In the genomic region with DNA sequence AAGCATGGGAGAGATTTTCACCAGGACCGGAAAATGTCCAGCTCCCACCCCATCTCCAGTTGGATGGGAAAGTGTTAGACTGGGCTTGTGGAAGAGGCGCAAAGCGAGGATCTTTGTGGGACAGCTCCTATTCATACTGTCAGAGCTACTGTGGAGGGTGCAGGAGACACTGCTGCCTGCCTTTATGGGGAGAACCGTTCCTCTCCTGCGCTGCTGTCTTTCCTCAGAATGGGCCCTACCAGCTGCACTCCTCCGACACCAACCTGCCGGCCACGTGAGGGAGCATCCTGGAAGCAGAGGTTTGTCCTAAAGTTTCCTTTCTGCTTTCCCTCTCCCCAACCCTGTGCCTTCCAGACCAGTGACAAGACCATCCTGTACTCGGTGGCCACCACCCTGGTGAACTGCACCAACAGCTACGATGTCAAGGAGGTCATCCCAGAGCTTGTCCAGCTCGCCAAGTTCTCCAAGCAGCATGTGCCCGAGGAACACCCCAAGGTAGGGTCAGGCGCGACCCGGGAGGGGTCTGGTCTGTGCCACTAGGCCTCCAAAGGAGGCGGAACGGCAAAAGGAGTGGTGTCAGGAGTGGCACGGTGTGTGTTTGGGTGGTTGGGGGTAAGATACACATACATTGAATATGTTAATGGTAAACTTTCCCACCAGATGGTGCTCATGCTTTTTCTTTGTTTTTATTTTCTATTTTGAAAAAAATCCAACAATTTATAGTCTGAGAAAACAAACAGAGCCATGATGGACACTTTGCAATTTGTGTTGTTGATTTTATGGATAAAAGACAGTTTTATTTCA, we compare ENCODE assay signal across 9 cellular contexts. TPM values are rescaled to one million over a fixed set of nuclear protein-coding genes. Genes with fewer than 3 reads are reported as not detected.
DNase-seq lines count a peak whose midpoint lies in the region; FAIRE-seq and TF ChIP-seq lines count a peak whose summit lies in the region.
"Had no signal": no experiment of that assay in that cellular context is flagged by ENCODE, and none has a peak within 500 bp of the region (broad histone marks: within the 10 kb centered on the region; RNA-seq: fewer than 3 reads in every experiment).

No MANE protein-coding gene starts in this region.

- H3K9ac ChIP-seq in kidney (ENCODE audit: low read length in 2 of 2) (no peak overlapping the region), Karpas-422 (ENCODE audit: low read length) (no peak overlapping the region)

- peak overlapping the region; percentile 71 for H3K27ac Mint-ChIP-seq in activated naive CD4-positive, alpha-beta T cell treated with anti-CD3 and anti-CD28 coated beads, Interleukin-2, amount 10 ng/mL, durations not matched to agents 7 days and 5 days
- H3K27ac Mint-ChIP-seq in nephron progenitor cell = no peak overlapping the region
- H3K27ac Mint-ChIP-seq in activated T-helper 2 cell treated with anti-CD3 and anti-CD28 coated beads, Interferon-gamma antibody, Interleukin-2, Interleukin-4, amounts not matched to agents 10 μg/mL and 5 μg/mL and 100 μg/mL, durations not matched to agents 14 hours and 24 hours and 36 hours = no peak overlapping the region

- H3K36me3 Mint-ChIP-seq in activated naive CD4-positive, alpha-beta T cell treated with anti-CD3 and anti-CD28 coated beads, Interleukin-2, amount 10 ng/mL, durations not matched to agents 7 days and 5 days = peaks cover 3% of the 10 kb centered on the region
- H3K36me3 Mint-ChIP-seq in nephron progenitor cell (ENCODE audit: low read depth) = no peaks in the 10 kb centered on the region
- H3K36me3 Mint-ChIP-seq in activated T-helper 2 cell treated with anti-CD3 and anti-CD28 coated beads, Interferon-gamma antibody, Interleukin-2, Interleukin-4, amounts not matched to agents 10 μg/mL and 5 μg/mL and 100 μg/mL, durations not matched to agents 14 hours and 24 hours and 36 hours (ENCODE audit: low read depth) = no peaks in the 10 kb centered on the region

- peak; percentile 3 for TF ChIP-seq CTCF in kidney (IDR thresholded peaks at IDR 0.05; ENCODE audit: borderline replicate concordance, extremely low read depth, insufficient read depth)
- no peak for TF ChIP-seq CTCF in nephron progenitor cell (IDR thresholded peaks at IDR 0.05)
- TF ChIP-seq CTCF in BE2C (IDR thresholded peaks at IDR 0.05; ENCODE audit: low read depth, low read length) = no peak

- intact Hi-C loops in kidney (cut with DNase I) = no loop called here
- intact Hi-C loops in activated T-helper 2 cell treated with anti-CD3 and anti-CD28 coated beads, Interferon-gamma antibody, Interleukin-2, Interleukin-4, amounts not matched to agents 10 μg/mL and 5 μg/mL and 100 μg/mL, durations not matched to agents 14 hours and 24 hours and 36 hours (cut with micrococcal nuclease) = loop anchor here (1.0 to 5.0 kb wide), 3 partner anchors 41 to 368 kb away; no protein-coding TSS in a partner anchor

- H3K4me1 Mint-ChIP-seq in activated naive CD4-positive, alpha-beta T cell treated with anti-CD3 and anti-CD28 coated beads, Interleukin-2, amount 10 ng/mL, durations not matched to agents 7 days and 5 days = peaks cover 39% of the 10 kb centered on the region
- no peaks in the 10 kb centered on the region for H3K4me1 Mint-ChIP-seq in nephron progenitor cell
- peaks cover 28% of the 10 kb centered on the region for H3K4me1 Mint-ChIP-seq in activated T-helper 2 cell treated with anti-CD3 and anti-CD28 coated beads, Interferon-gamma antibody, Interleukin-2, Interleukin-4, amounts not matched to agents 10 μg/mL and 5 μg/mL and 100 μg/mL, durations not matched to agents 14 hours and 24 hours and 36 hours (ENCODE audit: low read depth)

- H4K20me1 ChIP-seq in Karpas-422 (ENCODE audit: insufficient read depth, low read depth, low read length) = no peaks in the 10 kb centered on the region

- no peaks in the 10 kb centered on the region for H3K9me2 ChIP-seq in Karpas-422 (replicated peaks; ENCODE audit: insufficient read depth, low read length)

- H3K27me3 ChIP-seq in BE2C (peaks cover 66% of the 10 kb centered on the region), Karpas-422 (ENCODE audit: low read length) (no peaks in the 10 kb centered on the region)

- H3K9me3 Mint-ChIP-seq in activated naive CD4-positive, alpha-beta T cell treated with anti-CD3 and anti-CD28 coated beads, Interleukin-2, amount 10 ng/mL, durations not matched to agents 7 days and 5 days = no peaks in the 10 kb centered on the region
- H3K9me3 Mint-ChIP-seq in nephron progenitor cell = no peaks in the 10 kb centered on the region
- no peaks in the 10 kb centered on the region for H3K9me3 Mint-ChIP-seq in activated T-helper 2 cell treated with anti-CD3 and anti-CD28 coated beads, Interferon-gamma antibody, Interleukin-2, Interleukin-4, amounts not matched to agents 10 μg/mL and 5 μg/mL and 100 μg/mL, durations not matched to agents 14 hours and 24 hours and 36 hours

- no peak overlapping the region for H2AFZ ChIP-seq in Karpas-422 (ENCODE audit: low read length)

- no peak for FAIRE-seq in kidney (lab: Jason Lieb, UNC)

- H3K4me2 ChIP-seq in Karpas-422 (ENCODE audit: low read depth, low read length, poor library complexity, severe bottlenecking) = no peak overlapping the region

- H3K36me3 ChIP-seq in kidney (ENCODE audit: control insufficient read depth in 1 of 2, insufficient read depth in 2 of 2, low read length in 2 of 2) (no peaks in the 10 kb centered on the region), BE2C (no peaks in the 10 kb centered on the region), Karpas-422 (ENCODE audit: insufficient read depth, low read length) (no peaks in the 10 kb centered on the region)

- peak; percentile 54 for DNase-seq in AG20443 (ENCODE audit: low spot score)
- peak; percentile 2 for DNase-seq in HS-27A (ENCODE audit: low read depth)
- peak; percentile 34 for DNase-seq in activated naive CD4-positive, alpha-beta T cell treated with anti-CD3 and anti-CD28 coated beads, Interleukin-2, amount 10 ng/mL, durations not matched to agents 7 days and 5 days
- no peak for DNase-seq in kidney
- DNase-seq in nephron progenitor cell = no peak
- no peak for DNase-seq in activated T-helper 2 cell treated with anti-CD3 and anti-CD28 coated beads, Interferon-gamma antibody, Interleukin-2, Interleukin-4, amounts not matched to agents 10 μg/mL and 5 μg/mL and 100 μg/mL, durations not matched to agents 14 hours and 24 hours and 36 hours (ENCODE audit: low spot score)
- DNase-seq in BE2C = no peak
- DNase-seq in Karpas-422 = no peak

- no peaks in the 10 kb centered on the region for H3K9me3 ChIP-seq in kidney (ENCODE audit: control insufficient read depth in 1 of 2, low read length in 2 of 2)
- no peaks in the 10 kb centered on the region for H3K9me3 ChIP-seq in BE2C
- no peaks in the 10 kb centered on the region for H3K9me3 ChIP-seq in Karpas-422 (ENCODE audit: low read length)

- H3K4me1 ChIP-seq in kidney (ENCODE audit: control insufficient read depth in 1 of 2, insufficient read depth in 1 of 2, low read depth in 1 of 2, low read length in 2 of 2) (no peaks in the 10 kb centered on the region), BE2C (no peaks in the 10 kb centered on the region), Karpas-422 (ENCODE audit: low read length) (no peaks in the 10 kb centered on the region)

- peaks cover 10% of the 10 kb centered on the region for H3K27me3 Mint-ChIP-seq in activated naive CD4-positive, alpha-beta T cell treated with anti-CD3 and anti-CD28 coated beads, Interleukin-2, amount 10 ng/mL, durations not matched to agents 7 days and 5 days
- peaks cover 31% of the 10 kb centered on the region for H3K27me3 Mint-ChIP-seq in nephron progenitor cell (ENCODE audit: low read depth, poor library complexity)
- no peaks in the 10 kb centered on the region for H3K27me3 Mint-ChIP-seq in activated T-helper 2 cell treated with anti-CD3 and anti-CD28 coated beads, Interferon-gamma antibody, Interleukin-2, Interleukin-4, amounts not matched to agents 10 μg/mL and 5 μg/mL and 100 μg/mL, durations not matched to agents 14 hours and 24 hours and 36 hours (ENCODE audit: low read depth)

- no peaks in the 10 kb centered on the region for H3K79me2 ChIP-seq in Karpas-422 (ENCODE audit: low read length)

- no peak overlapping the region for H3K4me3 ChIP-seq in kidney (ENCODE audit: low read length in 2 of 2)
- no peak overlapping the region for H3K4me3 ChIP-seq in BE2C (ENCODE audit: low read depth, low read length)
- H3K4me3 ChIP-seq in Karpas-422 (ENCODE audit: low read length) = no peak overlapping the region

- H3K4me3 Mint-ChIP-seq in activated naive CD4-positive, alpha-beta T cell treated with anti-CD3 and anti-CD28 coated beads, Interleukin-2, amount 10 ng/mL, durations not matched to agents 7 days and 5 days = no peak overlapping the region
- no peak overlapping the region for H3K4me3 Mint-ChIP-seq in nephron progenitor cell
- no peak overlapping the region for H3K4me3 Mint-ChIP-seq in activated T-helper 2 cell treated with anti-CD3 and anti-CD28 coated beads, Interferon-gamma antibody, Interleukin-2, Interleukin-4, amounts not matched to agents 10 μg/mL and 5 μg/mL and 100 μg/mL, durations not matched to agents 14 hours and 24 hours and 36 hours (ENCODE audit: low read depth)

- CTCF ChIA-PET in activated naive CD4-positive, alpha-beta T cell treated with anti-CD3 and anti-CD28 coated beads, Interleukin-2, amount 10 ng/mL, durations not matched to agents 7 days and 5 days (lab: Charles Lee) = interaction anchor here (0.6 to 1.3 kb wide), 6 partner anchors 68 to 576 kb away, joined by 3 to 7 read pairs (median 3); no protein-coding TSS in a partner anchor

- H3K27ac ChIP-seq in kidney (ENCODE audit: low read depth in 2 of 2, low read length in 2 of 2) (no peak overlapping the region), Karpas-422 (ENCODE audit: low read length) (no peak overlapping the region)
- H3K27ac ChIP-seq: HL-60 had no signal

RNA-seq across cellular contexts. Expression of a gene that starts 23.0 kb away (rescaled TPM):
- not detected for total RNA-seq in kidney
- polyA plus RNA-seq in kidney (ENCODE audit: insufficient read depth, low read depth, low replicate concordance) = not detected
- not detected in 2 replicates for total RNA-seq in activated T-helper 2 cell treated with anti-CD3 and anti-CD28 coated beads, Interferon-gamma antibody, Interleukin-2, Interleukin-4, amounts not matched to agents 10 μg/mL and 5 μg/mL and 100 μg/mL, durations not matched to agents 14 hours and 24 hours and 36 hours
- polyA plus RNA-seq in BE2C (2012; ENCODE audit: insufficient read depth, insufficient read length, low read depth) = not detected
- not detected in 2 replicates for total RNA-seq in Karpas-422 (2014; rRNA removed; shearing (Covaris generic); ENCODE audit: low replicate concordance)

RNA-seq across cellular contexts. Expression of a gene that starts 23.6 kb away (rescaled TPM):
- total RNA-seq in kidney = 0.38 TPM
- polyA plus RNA-seq in kidney (ENCODE audit: insufficient read depth, low read depth, low replicate concordance) = 0.54 TPM
- not detected in 2 replicates for total RNA-seq in activated T-helper 2 cell treated with anti-CD3 and anti-CD28 coated beads, Interferon-gamma antibody, Interleukin-2, Interleukin-4, amounts not matched to agents 10 μg/mL and 5 μg/mL and 100 μg/mL, durations not matched to agents 14 hours and 24 hours and 36 hours
- not detected for polyA plus RNA-seq in BE2C (2012; ENCODE audit: insufficient read depth, insufficient read length, low read depth)
- total RNA-seq in Karpas-422 (2014; rRNA removed; shearing (Covaris generic); ENCODE audit: low replicate concordance) = not detected in 2 replicates

RNA-seq across cellular contexts. Expression of a gene that starts 29.1 kb away (rescaled TPM):
- total RNA-seq in kidney = 11.0 TPM
- polyA plus RNA-seq in kidney (ENCODE audit: insufficient read depth, low read depth, low replicate concordance) = 9.6 TPM
- total RNA-seq in activated T-helper 2 cell treated with anti-CD3 and anti-CD28 coated beads, Interferon-gamma antibody, Interleukin-2, Interleukin-4, amounts not matched to agents 10 μg/mL and 5 μg/mL and 100 μg/mL, durations not matched to agents 14 hours and 24 hours and 36 hours = 38.8 and 40.6 TPM in 2 replicates
- 78.1 TPM for polyA plus RNA-seq in BE2C (2012; ENCODE audit: insufficient read depth, insufficient read length, low read depth)
- 14.1 and 22.5 TPM in 2 replicates for total RNA-seq in Karpas-422 (2014; rRNA removed; shearing (Covaris generic); ENCODE audit: low replicate concordance)

RNA-seq across cellular contexts. Expression of a gene that starts 49.8 kb away (rescaled TPM):
- not detected for total RNA-seq in kidney
- not detected for polyA plus RNA-seq in kidney (ENCODE audit: insufficient read depth, low read depth, low replicate concordance)
- total RNA-seq in activated T-helper 2 cell treated with anti-CD3 and anti-CD28 coated beads, Interferon-gamma antibody, Interleukin-2, Interleukin-4, amounts not matched to agents 10 μg/mL and 5 μg/mL and 100 μg/mL, durations not matched to agents 14 hours and 24 hours and 36 hours = not detected in 2 replicates
- polyA plus RNA-seq in BE2C (2012; ENCODE audit: insufficient read depth, insufficient read length, low read depth) = not detected
- total RNA-seq in Karpas-422 (2014; rRNA removed; shearing (Covaris generic); ENCODE audit: low replicate concordance) = not detected in 2 replicates

RNA-seq across cellular contexts. Expression of a gene that starts 51.5 kb away (rescaled TPM):
- 13.8 TPM for total RNA-seq in kidney
- polyA plus RNA-seq in kidney (ENCODE audit: insufficient read depth, low read depth, low replicate concordance) = 7.8 TPM
- 29.5 and 31.9 TPM in 2 replicates for total RNA-seq in activated T-helper 2 cell treated with anti-CD3 and anti-CD28 coated beads, Interferon-gamma antibody, Interleukin-2, Interleukin-4, amounts not matched to agents 10 μg/mL and 5 μg/mL and 100 μg/mL, durations not matched to agents 14 hours and 24 hours and 36 hours
- polyA plus RNA-seq in BE2C (2012; ENCODE audit: insufficient read depth, insufficient read length, low read depth) = 5.4 TPM
- total RNA-seq in Karpas-422 (2014; rRNA removed; shearing (Covaris generic); ENCODE audit: low replicate concordance) = 7.2 and 9.0 TPM in 2 replicates

Comparison
In these comparisons a context has a peak if more than half of its experiments do, and no peak if none do; other contexts are left out.
1. DNase-seq: peak in AG20443 (single experiment), HS-27A (single experiment) and activated naive CD4-positive, alpha-beta T cell treated with anti-CD3 and anti-CD28 coated beads, Interleukin-2, amount 10 ng/mL, durations not matched to agents 7 days and 5 days (single experiment); none in kidney (single experiment), nephron progenitor cell (single experiment), activated T-helper 2 cell treated with anti-CD3 and anti-CD28 coated beads, Interferon-gamma antibody, Interleukin-2, Interleukin-4, amounts not matched to agents 10 μg/mL and 5 μg/mL and 100 μg/mL, durations not matched to agents 14 hours and 24 hours and 36 hours (single experiment), BE2C (single experiment) and Karpas-422 (single experiment).